ENCODE assay signal across 20 cellular contexts in the genomic region with DNA sequence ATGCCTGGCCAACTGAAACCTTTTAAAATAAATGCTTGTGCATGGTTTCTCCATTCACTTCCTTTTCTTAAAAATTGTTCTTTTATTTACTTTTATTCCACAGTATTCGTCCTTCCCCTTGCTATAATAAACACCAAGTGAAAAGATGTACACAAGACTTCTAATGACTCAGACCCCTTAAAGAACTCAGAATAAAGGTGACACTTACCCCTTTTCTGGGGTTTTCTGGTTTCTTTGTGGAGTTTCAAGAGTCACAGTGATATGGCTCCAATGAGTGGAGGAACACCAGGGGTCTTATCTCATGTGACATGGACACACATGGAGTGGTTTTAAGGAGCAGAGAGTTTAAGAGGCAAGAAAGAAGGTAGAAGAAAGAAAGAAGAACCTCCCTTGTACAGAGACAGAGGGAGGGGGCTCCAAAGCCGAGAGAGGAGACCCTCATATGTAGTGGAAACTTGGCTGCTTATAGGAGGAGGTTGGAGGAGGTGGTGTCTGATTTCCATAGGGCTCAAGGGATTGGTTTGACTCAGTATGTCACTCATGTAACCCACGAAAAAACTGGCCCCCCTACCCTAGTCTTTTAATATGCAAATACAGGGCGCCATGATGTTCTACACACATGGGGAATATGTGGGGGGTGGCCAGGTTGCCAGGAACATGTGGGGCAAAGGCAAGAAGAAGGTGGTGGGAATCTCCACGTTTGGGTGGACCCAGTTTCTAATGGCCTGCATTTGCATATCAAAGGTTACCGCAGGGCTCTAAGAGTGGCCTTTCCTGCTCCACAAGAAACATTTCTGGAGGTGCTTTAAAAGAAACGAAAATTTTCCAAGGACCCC. TPM values are rescaled to one million over a fixed set of nuclear protein-coding genes. Genes with fewer than 3 reads are reported as not detected.
"Had no signal": no experiment of that assay in that cellular context is flagged by ENCODE, and none has a peak within 500 bp of the region (broad histone marks: within the 10 kb centered on the region; RNA-seq: fewer than 3 reads in every experiment).

No MANE protein-coding gene starts in this region.

- H3K27ac ChIP-seq: brain microvascular endothelial cell, dorsolateral prefrontal cortex, epithelial cell of prostate, hepatocyte, lower lobe of right lung, neutrophil, pancreas, right lobe of liver, thyroid gland had no signal

- ATAC-seq: lower lobe of right lung; natural killer cell treated with Interleukin-12 subunit alpha and Interleukin-12 subunit beta and Interleukin-15 and Interleukin-18, amount 100 ng/mL, for 72 hours; pancreas; right lobe of liver; stimulated activated effector memory CD8-positive, alpha-beta T cell treated with anti-CD3 and anti-CD28 coated beads, Interleukin-12 subunit alpha, Interleukin-12 subunit beta, amount 100 ng/mL, for 72 hours had no signal

- H3K36me3 Mint-ChIP-seq: natural killer cell treated with Interleukin-12 subunit alpha and Interleukin-12 subunit beta and Interleukin-15 and Interleukin-18, amount 100 ng/mL, for 72 hours; stimulated activated effector memory CD8-positive, alpha-beta T cell treated with anti-CD3 and anti-CD28 coated beads, Interleukin-12 subunit alpha, Interleukin-12 subunit beta, amount 100 ng/mL, for 72 hours had no signal

- H3K9me3 ChIP-seq: lower lobe of right lung, neutrophil, pancreas, right lobe of liver, thyroid gland had no signal

- H3K36me3 ChIP-seq: brain microvascular endothelial cell, lower lobe of right lung, neutrophil, pancreas, right lobe of liver, thyroid gland had no signal

- H3K4me3 ChIP-seq: dorsolateral prefrontal cortex, hepatocyte, lower lobe of right lung, pancreas, right lobe of liver, thyroid gland had no signal

- H3K4me3 Mint-ChIP-seq: natural killer cell treated with Interleukin-12 subunit alpha and Interleukin-12 subunit beta and Interleukin-15 and Interleukin-18, amount 100 ng/mL, for 72 hours; stimulated activated effector memory CD8-positive, alpha-beta T cell treated with anti-CD3 and anti-CD28 coated beads, Interleukin-12 subunit alpha, Interleukin-12 subunit beta, amount 100 ng/mL, for 72 hours had no signal

- DNase-seq: activated CD4-positive, alpha-beta T cell treated with anti-CD3 and anti-CD28 coated beads, Interleukin-2, amount 50 U/mL, for 1 hour; aorta; brain microvascular endothelial cell; central memory CD4-positive, alpha-beta T cell; dorsolateral prefrontal cortex; foreskin fibroblast; lower lobe of right lung; pancreas; right lobe of liver; small intestine; stimulated activated CD4-positive, alpha-beta T cell treated with anti-CD3 and anti-CD28 coated beads, Interleukin-4, amount 100 ng/mL, for 24 hours; T1000; thyroid gland had no signal

- H3K9me3 Mint-ChIP-seq: natural killer cell treated with Interleukin-12 subunit alpha and Interleukin-12 subunit beta and Interleukin-15 and Interleukin-18, amount 100 ng/mL, for 72 hours; stimulated activated effector memory CD8-positive, alpha-beta T cell treated with anti-CD3 and anti-CD28 coated beads, Interleukin-12 subunit alpha, Interleukin-12 subunit beta, amount 100 ng/mL, for 72 hours had no signal

- H3K27me3 ChIP-seq: brain microvascular endothelial cell, dorsolateral prefrontal cortex, hepatocyte, neutrophil, pancreas, right lobe of liver, thyroid gland had no signal

- H3K4me1 ChIP-seq: lower lobe of right lung, pancreas, right lobe of liver, thyroid gland had no signal

- H3K27me3 Mint-ChIP-seq: natural killer cell treated with Interleukin-12 subunit alpha and Interleukin-12 subunit beta and Interleukin-15 and Interleukin-18, amount 100 ng/mL, for 72 hours had no signal

- H3K27ac Mint-ChIP-seq: natural killer cell treated with Interleukin-12 subunit alpha and Interleukin-12 subunit beta and Interleukin-15 and Interleukin-18, amount 100 ng/mL, for 72 hours; stimulated activated effector memory CD8-positive, alpha-beta T cell treated with anti-CD3 and anti-CD28 coated beads, Interleukin-12 subunit alpha, Interleukin-12 subunit beta, amount 100 ng/mL, for 72 hours had no signal

RNA-seq across cellular contexts. Expression of a gene that starts 22.1 kb away (rescaled TPM):
- polyA plus RNA-seq: keratinocyte had no signal

RNA-seq across cellular contexts. Expression of a gene that starts 44.5 kb away (rescaled TPM):
- total RNA-seq: activated CD8-positive, alpha-beta memory T cell treated with anti-CD3 and anti-CD28 coated beads for 36 hours; hepatocyte had no signal
- polyA plus RNA-seq: aorta, hepatocyte had no signal

RNA-seq across cellular contexts. Expression of a gene that starts 49.9 kb away (rescaled TPM):
- total RNA-seq: hepatocyte, thyroid gland had no signal
- polyA plus RNA-seq: aorta, hepatocyte, keratinocyte, pancreas had no signal
